In the genomic region with DNA sequence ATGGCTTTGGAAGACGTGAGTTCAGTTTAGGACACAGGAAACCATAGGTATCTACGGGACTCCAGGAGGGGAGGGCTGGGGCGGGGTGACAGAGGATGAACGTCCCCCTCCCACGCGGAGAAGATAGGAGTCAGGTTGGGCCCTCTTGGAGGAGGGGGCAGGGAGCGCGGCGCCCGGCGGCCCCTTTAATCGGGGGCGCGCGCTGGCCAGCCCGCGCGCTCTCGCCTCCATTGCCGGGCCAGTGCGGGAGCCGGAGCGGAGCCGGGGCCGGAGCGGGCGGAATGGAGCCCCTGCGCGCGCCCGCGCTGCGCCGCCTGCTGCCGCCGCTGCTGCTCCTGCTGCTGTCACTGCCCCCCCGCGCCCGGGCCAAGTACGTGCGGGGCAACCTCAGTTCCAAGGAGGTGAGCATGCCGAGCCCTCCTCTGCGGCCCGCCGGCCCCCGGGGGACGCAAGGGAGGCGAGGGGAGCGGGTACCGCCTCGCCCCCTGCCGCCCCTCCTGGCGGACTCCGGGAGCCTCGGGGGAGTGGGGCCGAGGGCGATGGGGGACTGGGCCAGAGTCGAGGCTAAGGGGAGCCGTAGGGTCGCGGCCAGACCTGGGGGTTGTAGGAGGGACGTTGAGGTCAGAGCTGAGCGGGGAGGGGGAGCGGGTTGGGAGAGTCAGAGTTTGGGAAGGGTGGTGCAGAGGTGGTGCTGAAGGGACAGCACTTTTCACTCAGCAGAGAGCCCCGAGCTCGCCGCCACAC, we compare ENCODE assay signal across 8 cellular contexts. TPM values are rescaled to one million over a fixed set of nuclear protein-coding genes. Genes with fewer than 3 reads are reported as not detected.
DNase-seq lines count a peak whose midpoint lies in the region; ATAC-seq, FAIRE-seq and TF ChIP-seq lines count a peak whose summit lies in the region.

A gene (plus strand): TSS at position 214 of the 744 bp plus-strand sequence. CDS start 68 bp downstream, at position 282.

- no peak for ATAC-seq in HG03565 (IDR thresholded peaks at IDR 0.05; ENCODE audit: unreplicated experiment)
- ATAC-seq in GM18868 (IDR thresholded peaks at IDR 0.05; ENCODE audit: unreplicated experiment), result no peak

- H3K27ac Mint-ChIP-seq in activated T-helper 2 cell treated with anti-CD3 and anti-CD28 coated beads, Interferon-gamma antibody, Interleukin-2, Interleukin-4, amounts not matched to agents 10 μg/mL and 5 μg/mL and 100 μg/mL, durations not matched to agents 14 hours and 24 hours and 36 hours, result no peak within 1 kb of the TSS
- H3K27ac Mint-ChIP-seq in nephron progenitor cell, result no peak within 1 kb of the TSS

- DNase-seq in AG08395 (ENCODE audit: low spot score), result peak; percentile 79
- DNase-seq in GM12891 (ENCODE audit: insufficient read length, low spot score), result peak; percentile 82
- DNase-seq in NCI-H2227 treated with DMSO at 0.1 percent for 48 hours (lab: John Stamatoyannopoulos, UW), result peak; percentile 87
- DNase-seq in activated T-helper 2 cell treated with anti-CD3 and anti-CD28 coated beads, Interferon-gamma antibody, Interleukin-2, Interleukin-4, amounts not matched to agents 10 μg/mL and 5 μg/mL and 100 μg/mL, durations not matched to agents 14 hours and 24 hours and 36 hours (ENCODE audit: low spot score), result peak; percentile 26
- peak in 1 of 2 donors; percentile 73 for DNase-seq in foreskin fibroblast
- DNase-seq in nephron progenitor cell, result peak; percentile 79

- peak; percentile 54 for FAIRE-seq in GM12891 (lab: Jason Lieb, UNC)

- H3K4me3 ChIP-seq in foreskin fibroblast (ENCODE audit: low read depth in 1 of 2, low read length in 2 of 2), result peak within 1 kb of the TSS; percentile 42 to 48

- peaks cover 10% of the 10 kb centered on the region for H3K4me1 Mint-ChIP-seq in activated T-helper 2 cell treated with anti-CD3 and anti-CD28 coated beads, Interferon-gamma antibody, Interleukin-2, Interleukin-4, amounts not matched to agents 10 μg/mL and 5 μg/mL and 100 μg/mL, durations not matched to agents 14 hours and 24 hours and 36 hours (ENCODE audit: low read depth)
- peaks cover 23% of the 10 kb centered on the region for H3K4me1 Mint-ChIP-seq in nephron progenitor cell

- TF ChIP-seq CTCF in foreskin fibroblast (IDR thresholded peaks at IDR 0.05; ENCODE audit: low read depth, low read length), result no peak
- no peak for TF ChIP-seq CTCF in nephron progenitor cell (IDR thresholded peaks at IDR 0.05)

- H3K27me3 Mint-ChIP-seq in activated T-helper 2 cell treated with anti-CD3 and anti-CD28 coated beads, Interferon-gamma antibody, Interleukin-2, Interleukin-4, amounts not matched to agents 10 μg/mL and 5 μg/mL and 100 μg/mL, durations not matched to agents 14 hours and 24 hours and 36 hours (ENCODE audit: low read depth), result peaks cover 36% of the 10 kb centered on the region
- peaks cover 68% of the 10 kb centered on the region for H3K27me3 Mint-ChIP-seq in nephron progenitor cell (ENCODE audit: low read depth, poor library complexity)

- no peak for TF ChIP-seq POLR2A in GM12891 (IDR thresholded peaks at IDR 0.05; ENCODE audit: low read depth, low read length)

- intact Hi-C loops in activated T-helper 2 cell treated with anti-CD3 and anti-CD28 coated beads, Interferon-gamma antibody, Interleukin-2, Interleukin-4, amounts not matched to agents 10 μg/mL and 5 μg/mL and 100 μg/mL, durations not matched to agents 14 hours and 24 hours and 36 hours (cut with micrococcal nuclease), result loop anchor here (1.0 kb wide), 1 partner anchor 12 kb away; a partner anchor contains a TSS

- peak within 1 kb of the TSS; percentile 67 for H3K4me3 Mint-ChIP-seq in activated T-helper 2 cell treated with anti-CD3 and anti-CD28 coated beads, Interferon-gamma antibody, Interleukin-2, Interleukin-4, amounts not matched to agents 10 μg/mL and 5 μg/mL and 100 μg/mL, durations not matched to agents 14 hours and 24 hours and 36 hours (ENCODE audit: low read depth)
- H3K4me3 Mint-ChIP-seq in nephron progenitor cell, result peak within 1 kb of the TSS; percentile 81

- H3K9me3 Mint-ChIP-seq in activated T-helper 2 cell treated with anti-CD3 and anti-CD28 coated beads, Interferon-gamma antibody, Interleukin-2, Interleukin-4, amounts not matched to agents 10 μg/mL and 5 μg/mL and 100 μg/mL, durations not matched to agents 14 hours and 24 hours and 36 hours, result no peaks in the 10 kb centered on the region
- H3K9me3 Mint-ChIP-seq in nephron progenitor cell, result no peaks in the 10 kb centered on the region

- no peaks in the 10 kb centered on the region for H3K36me3 Mint-ChIP-seq in activated T-helper 2 cell treated with anti-CD3 and anti-CD28 coated beads, Interferon-gamma antibody, Interleukin-2, Interleukin-4, amounts not matched to agents 10 μg/mL and 5 μg/mL and 100 μg/mL, durations not matched to agents 14 hours and 24 hours and 36 hours (ENCODE audit: low read depth)
- H3K36me3 Mint-ChIP-seq in nephron progenitor cell (ENCODE audit: low read depth), result no peaks in the 10 kb centered on the region

TF ChIP-seq in GM12891, 5 proteins besides CTCF, POLR2A, EP300 and RAD21:
- TF ChIP-seq TAF1 (IDR thresholded peaks at IDR 0.05; ENCODE audit: low read depth, low read length), result no peak
- TF ChIP-seq SPI1 (IDR thresholded peaks at IDR 0.05; ENCODE audit: low read depth, low read length), result no peak
- TF ChIP-seq POU2F2 (IDR thresholded peaks at IDR 0.05; ENCODE audit: low read depth, low read length), result no peak
- no peak for TF ChIP-seq POLR2AphosphoS5 (IDR thresholded peaks at IDR 0.05; ENCODE audit: low read depth, low read length)
- no peak for TF ChIP-seq PAX5 (IDR thresholded peaks at IDR 0.05; ENCODE audit: insufficient read depth, low read length, severe bottlenecking)

RNA-seq across cellular contexts. Expression of the gene that starts here (rescaled TPM):
- 0.28 TPM for polyA plus RNA-seq in GM12891 (2012; ENCODE audit: low read depth, missing spikeins)
- total RNA-seq in activated T-helper 2 cell treated with anti-CD3 and anti-CD28 coated beads, Interferon-gamma antibody, Interleukin-2, Interleukin-4, amounts not matched to agents 10 μg/mL and 5 μg/mL and 100 μg/mL, durations not matched to agents 14 hours and 24 hours and 36 hours, result 0.71 and 0.85 TPM in 2 replicates

Comparison
In these comparisons a context has a peak if more than half of its experiments do, and no peak if none do; other contexts are left out.
1. Peak in DNase-seq in activated T-helper 2 cell treated with anti-CD3 and anti-CD28 coated beads, Interferon-gamma antibody, Interleukin-2, Interleukin-4, amounts not matched to agents 10 μg/mL and 5 μg/mL and 100 μg/mL, durations not matched to agents 14 hours and 24 hours and 36 hours; RNA of the gene not detected or under 1 TPM.